Comparison of ENCODE assay signal across 1 cellular context in genomic region chr9:37740631-37741328, GRCh38.
TF ChIP-seq lines count a peak whose summit lies in the region.

No MANE protein-coding gene starts in this region.

TF ChIP-seq in K562, 482 proteins besides CTCF, POLR2A, EP300 and RAD21:
- TF ChIP-seq CTCFL (IDR thresholded peaks at IDR 0.05; ENCODE audit: borderline replicate concordance, insufficient read depth, low read depth, low read length, poor library complexity, severe bottlenecking) (no peak), E2F3 (CRISPR knock-in tag; IDR thresholded peaks at IDR 0.05) (no peak), ZFP36 (IDR thresholded peaks at IDR 0.05; ENCODE audit: low read depth, low read length, partially characterized antibody) (peak; percentile 91), RFX7 (CRISPR knock-in tag; IDR thresholded peaks at IDR 0.05) (no peak), ZNF740 (CRISPR knock-in tag; IDR thresholded peaks at IDR 0.05) (no peak), ZNF740 (tag; IDR thresholded peaks at IDR 0.05) (no peak), SMAD2 (IDR thresholded peaks at IDR 0.05; ENCODE audit: low read depth, low read length) (no peak), FOXM1 (IDR thresholded peaks at IDR 0.05; ENCODE audit: low read depth) (no peak), FOXM1 (CRISPR knock-in tag; IDR thresholded peaks at IDR 0.05; ENCODE audit: low read depth) (no peak), ZNF696 (CRISPR knock-in tag; conservative IDR thresholded peaks at IDR 0.05) (no peak), ESRRB (CRISPR knock-in tag; IDR thresholded peaks at IDR 0.05; ENCODE audit: borderline replicate concordance) (no peak)
